Comparison of ENCODE assay signal across 8 cellular contexts in genomic region chr7:103297837-103298179, GRCh38. TPM values are rescaled to one million over a fixed set of nuclear protein-coding genes. Genes with fewer than 3 reads are reported as not detected.
DNase-seq lines count a peak whose midpoint lies in the region; ATAC-seq lines count a peak whose summit lies in the region.

No MANE protein-coding gene starts in this region.

- H3K27me3 ChIP-seq in HUES6 (ENCODE audit: control insufficient read depth, insufficient read depth, low read length) = no peaks in the 10 kb centered on the region
- no peaks in the 10 kb centered on the region for H3K27me3 ChIP-seq in neuronal stem cell (ENCODE audit: control insufficient read depth in 3 of 3, insufficient read depth in 3 of 3, low read depth in 1 of 3, low read length in 3 of 3)

- H3K27me3 Mint-ChIP-seq in dendritic cell treated with granulocyte-macrophage colony-stimulating factor and Interleukin-4, amounts not matched to agents 40 ng/mL and 50 ng/mL, for 4 days = no peaks in the 10 kb centered on the region

- peak overlapping the region; percentile 88 for H3K27ac Mint-ChIP-seq in dendritic cell treated with granulocyte-macrophage colony-stimulating factor and Interleukin-4, amounts not matched to agents 40 ng/mL and 50 ng/mL, for 4 days

- DNase-seq in neuronal stem cell (ENCODE audit: low spot score) (no peak), SW 1271 (lab: John Stamatoyannopoulos, UW) (no peak)

- H2BK5ac ChIP-seq in neuronal stem cell (ENCODE audit: low read length) = no peak overlapping the region

- intact Hi-C loops in dendritic cell treated with granulocyte-macrophage colony-stimulating factor and Interleukin-4, amounts not matched to agents 40 ng/mL and 50 ng/mL, for 4 days (cut with micrococcal nuclease) = loop anchor here (1.0 to 2.0 kb wide), 2 partner anchors 51 to 109 kb away; no protein-coding TSS in a partner anchor

- peaks cover 41% of the 10 kb centered on the region for H3K36me3 Mint-ChIP-seq in dendritic cell treated with granulocyte-macrophage colony-stimulating factor and Interleukin-4, amounts not matched to agents 40 ng/mL and 50 ng/mL, for 4 days (ENCODE audit: low read depth)

- peak overlapping the region; percentile 90 for H2AFZ ChIP-seq in neuronal stem cell (ENCODE audit: low read length)

- peak overlapping the region; percentile 85 for H3K4me3 Mint-ChIP-seq in dendritic cell treated with granulocyte-macrophage colony-stimulating factor and Interleukin-4, amounts not matched to agents 40 ng/mL and 50 ng/mL, for 4 days

- peak overlapping the region; percentile 59 for H3K4me2 ChIP-seq in neuronal stem cell (ENCODE audit: insufficient read depth, low read length, poor library complexity, severe bottlenecking)

- peak overlapping the region; percentile 22 for H4K91ac ChIP-seq in neuronal stem cell (ENCODE audit: low read depth, low read length, poor library complexity)

- H3K4me1 ChIP-seq in HUES6 (ENCODE audit: control insufficient read depth, insufficient read depth, low read length) = peaks cover 6% of the 10 kb centered on the region; the same call in 1 of the 2 replicates
- peaks cover 4 to 5% of the 10 kb centered on the region in 2 donors for H3K4me1 ChIP-seq in neuronal stem cell (ENCODE audit: control insufficient read depth in 2 of 2, insufficient read depth in 1 of 2, low read depth in 1 of 2, low read length in 2 of 2)

- no peak overlapping the region for H2BK12ac ChIP-seq in neuronal stem cell (ENCODE audit: low read length)

- H3K36me3 ChIP-seq in HUES6 (ENCODE audit: control insufficient read depth, insufficient read depth, low read length) (peaks cover 43% of the 10 kb centered on the region), neuronal stem cell (replicated peaks in 1 of 2; ENCODE audit: control insufficient read depth in 2 of 2, insufficient read depth in 2 of 2, low read length in 2 of 2) (peaks cover 9 to 44% of the 10 kb centered on the region in 2 donors)

- H3K4me3 ChIP-seq in HUES6 (ENCODE audit: low read depth, low read length) (peak overlapping the region; percentile 90), neuronal stem cell (ENCODE audit: low read length in 2 of 2) (peak overlapping the region; percentile 80 to 82)

- H3K9ac ChIP-seq in HUES6 (ENCODE audit: low read length) (peak overlapping the region; percentile 96), neuronal stem cell (ENCODE audit: low read depth, low read length, poor library complexity) (no peak overlapping the region)

- H3K79me1 ChIP-seq in neuronal stem cell (ENCODE audit: low read depth, low read length) = peaks cover 2% of the 10 kb centered on the region

- no peak overlapping the region for H2BK120ac ChIP-seq in neuronal stem cell (ENCODE audit: low read depth, low read length)

- no peak overlapping the region for H3K14ac ChIP-seq in neuronal stem cell (ENCODE audit: low read length)

- H3K9me3 ChIP-seq in HUES6 (ENCODE audit: control insufficient read depth, insufficient read depth, low read depth, low read length) = no peaks in the 10 kb centered on the region
- no peaks in the 10 kb centered on the region for H3K9me3 ChIP-seq in neuronal stem cell (replicated peaks in 1 of 2; ENCODE audit: control insufficient read depth in 2 of 2, insufficient read depth in 1 of 2, low read depth in 1 of 2, low read length in 2 of 2)

- WGBS in neuronal stem cell (ENCODE audit: extremely low coverage in 2 of 2, insufficient read length in 2 of 2, insufficient replicate concordance in 1 of 2), 2 donors = no CpG with 5 or more reads among the region's 7 CpGs

- H4K8ac ChIP-seq in neuronal stem cell (ENCODE audit: low read depth, low read length) = no peak overlapping the region

- H3K18ac ChIP-seq in neuronal stem cell (ENCODE audit: low read length) = no peak overlapping the region

- no peaks in the 10 kb centered on the region for H3K9me3 Mint-ChIP-seq in dendritic cell treated with granulocyte-macrophage colony-stimulating factor and Interleukin-4, amounts not matched to agents 40 ng/mL and 50 ng/mL, for 4 days

- peak overlapping the region; percentile 94 for H3K23ac ChIP-seq in neuronal stem cell (ENCODE audit: low read depth, low read length, poor library complexity)

- no peak overlapping the region for H2BK15ac ChIP-seq in neuronal stem cell (ENCODE audit: low read length)

- no peak overlapping the region for H3K4ac ChIP-seq in neuronal stem cell (ENCODE audit: low read length)

- peaks cover 21% of the 10 kb centered on the region for H3K4me1 Mint-ChIP-seq in dendritic cell treated with granulocyte-macrophage colony-stimulating factor and Interleukin-4, amounts not matched to agents 40 ng/mL and 50 ng/mL, for 4 days (ENCODE audit: low read depth)

- ATAC-seq in GM19025 (IDR thresholded peaks at IDR 0.05; ENCODE audit: low read depth, unreplicated experiment) (peak; percentile 27), HG03039 (IDR thresholded peaks at IDR 0.05; ENCODE audit: unreplicated experiment) (no peak), HG03521 (IDR thresholded peaks at IDR 0.05; ENCODE audit: unreplicated experiment) (no peak), HG02759 (IDR thresholded peaks at IDR 0.05; ENCODE audit: unreplicated experiment) (no peak)

- H3K27ac ChIP-seq in HUES6 (ENCODE audit: low read depth, low read length) (peak overlapping the region; percentile 86; the same call in 1 of the 2 replicates), neuronal stem cell (replicated peaks; ENCODE audit: low read length) (no peak overlapping the region)

- no peak overlapping the region for H2AK5ac ChIP-seq in neuronal stem cell (ENCODE audit: low read depth, low read length)

RNA-seq across cellular contexts. Expression of gene PMPCB, which starts 0.6 kb away (rescaled TPM):
- 69.5 TPM for polyA plus RNA-seq in neuronal stem cell (2013, experiment 1 of 2)
- polyA plus RNA-seq in neuronal stem cell (2013, experiment 2 of 2) = 69.9 TPM

RNA-seq across cellular contexts. Expression of gene DNAJC2, which starts 46.8 kb away (rescaled TPM):
- polyA plus RNA-seq in neuronal stem cell (2013, experiment 1 of 2) = 39.0 TPM
- polyA plus RNA-seq in neuronal stem cell (2013, experiment 2 of 2) = 41.5 TPM

RNA-seq across cellular contexts. Expression of gene PSMC2, which starts 49.6 kb away (rescaled TPM):
- polyA plus RNA-seq in neuronal stem cell (2013, experiment 1 of 2) = 97.7 TPM
- 99.3 TPM for polyA plus RNA-seq in neuronal stem cell (2013, experiment 2 of 2)
